In genomic region chr1:64744492-64745180, GRCh38 we compare ENCODE assay signal across 7 cellular contexts. TPM values are rescaled to one million over a fixed set of nuclear protein-coding genes. Genes with fewer than 3 reads are reported as not detected.
DNase-seq lines count a peak whose midpoint lies in the region; ATAC-seq, FAIRE-seq and TF ChIP-seq lines count a peak whose summit lies in the region.

A gene with protein sequence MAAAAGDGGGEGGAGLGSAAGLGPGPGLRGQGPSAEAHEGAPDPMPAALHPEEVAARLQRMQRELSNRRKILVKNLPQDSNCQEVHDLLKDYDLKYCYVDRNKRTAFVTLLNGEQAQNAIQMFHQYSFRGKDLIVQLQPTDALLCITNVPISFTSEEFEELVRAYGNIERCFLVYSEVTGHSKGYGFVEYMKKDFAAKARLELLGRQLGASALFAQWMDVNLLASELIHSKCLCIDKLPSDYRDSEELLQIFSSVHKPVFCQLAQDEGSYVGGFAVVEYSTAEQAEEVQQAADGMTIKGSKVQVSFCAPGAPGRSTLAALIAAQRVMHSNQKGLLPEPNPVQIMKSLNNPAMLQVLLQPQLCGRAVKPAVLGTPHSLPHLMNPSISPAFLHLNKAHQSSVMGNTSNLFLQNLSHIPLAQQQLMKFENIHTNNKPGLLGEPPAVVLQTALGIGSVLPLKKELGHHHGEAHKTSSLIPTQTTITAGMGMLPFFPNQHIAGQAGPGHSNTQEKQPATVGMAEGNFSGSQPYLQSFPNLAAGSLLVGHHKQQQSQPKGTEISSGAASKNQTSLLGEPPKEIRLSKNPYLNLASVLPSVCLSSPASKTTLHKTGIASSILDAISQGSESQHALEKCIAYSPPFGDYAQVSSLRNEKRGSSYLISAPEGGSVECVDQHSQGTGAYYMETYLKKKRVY (plus strand): TSS chr1:64745075. CDS start chr1:64745173, 98 bp downstream.

- peak within 1 kb of the TSS; percentile 54 for H3K9ac ChIP-seq in OCI-LY1 (ENCODE audit: low read length)

- peak within 1 kb of the TSS; percentile 63 for H3K4me3 ChIP-seq in OCI-LY1 (ENCODE audit: low read depth, low read length, poor library complexity, severe bottlenecking)
- peak within 1 kb of the TSS; percentile 79 to 93 (median 86) for H3K4me3 ChIP-seq in esophagus muscularis mucosa
- H3K4me3 ChIP-seq in muscle layer of duodenum (ENCODE audit: low read depth in 1 of 2, low read length in 2 of 2), result peak within 1 kb of the TSS; percentile 74 to 94

- no peak within 1 kb of the TSS for H3K27ac ChIP-seq in OCI-LY1 (ENCODE audit: low read depth, low read length, poor library complexity, severe bottlenecking)
- H3K27ac ChIP-seq in esophagus muscularis mucosa (replicated peaks in 1 of 4), result peak within 1 kb of the TSS; percentile 87 to 93 (median 88)
- peak within 1 kb of the TSS; percentile 72 for H3K27ac ChIP-seq in muscle layer of duodenum (ENCODE audit: low read length)

- TF ChIP-seq CTCF in OCI-LY1 (IDR thresholded peaks at IDR 0.05; ENCODE audit: low read length), result peak; percentile 63
- TF ChIP-seq CTCF in esophagus muscularis mucosa (IDR thresholded peaks at IDR 0.05), result peak; percentile 44 to 58 (median 45)

- no peak within 1 kb of the TSS for H2AFZ ChIP-seq in OCI-LY1 (ENCODE audit: low read length)

- no peak for FAIRE-seq in GM12892 (lab: Jason Lieb, UNC)

- H3K36me3 ChIP-seq in OCI-LY1 (ENCODE audit: insufficient read depth, low read length) (no peaks in the 10 kb centered on the region), esophagus muscularis mucosa (no peaks in the 10 kb centered on the region), muscle layer of duodenum (ENCODE audit: control insufficient read depth in 1 of 2, insufficient read depth in 2 of 2, low read length in 2 of 2) (no peaks in the 10 kb centered on the region)

- WGBS in esophagus muscularis mucosa, result under 1% methylated on average over 29 of the region's 76 CpGs

- peak; percentile 60 for ATAC-seq in HG03571 (IDR thresholded peaks at IDR 0.05; ENCODE audit: unreplicated experiment)

- H3K4me1 ChIP-seq in OCI-LY1 (ENCODE audit: insufficient read depth, low read length, severe bottlenecking), result peaks cover 20% of the 10 kb centered on the region
- H3K4me1 ChIP-seq in esophagus muscularis mucosa, result peaks cover 24 to 44% (median 42%) of the 10 kb centered on the region in 4 donors
- peaks cover 0 to 17% of the 10 kb centered on the region in 2 donors for H3K4me1 ChIP-seq in muscle layer of duodenum (ENCODE audit: control insufficient read depth in 1 of 2, insufficient read depth in 2 of 2, low read length in 2 of 2)

- intact Hi-C loops in esophagus muscularis mucosa (cut with DNase I), result loop anchor here (2.0 to 10.0 kb wide), 3 partner anchors 47 to 220 kb away; partner anchors contain the start of gene JAK1

- H3K9me2 ChIP-seq in OCI-LY1 (ENCODE audit: low read depth, low read length), result no peaks in the 10 kb centered on the region

- no peaks in the 10 kb centered on the region for H3K79me2 ChIP-seq in OCI-LY1 (ENCODE audit: insufficient read depth, low read length)

- no peaks in the 10 kb centered on the region for H4K20me1 ChIP-seq in OCI-LY1 (ENCODE audit: insufficient read depth, low read length)

- H3K27me3 ChIP-seq in OCI-LY1 (ENCODE audit: insufficient read depth, low read length), result no peaks in the 10 kb centered on the region
- H3K27me3 ChIP-seq in esophagus muscularis mucosa, result no peaks in the 10 kb centered on the region
- H3K27me3 ChIP-seq in muscle layer of duodenum (ENCODE audit: low read depth, low read length), result no peaks in the 10 kb centered on the region

- TF ChIP-seq POLR2A in GM12892 (IDR thresholded peaks at IDR 0.05; ENCODE audit: low read depth, low read length), result no peak
- no peak for TF ChIP-seq POLR2A in esophagus muscularis mucosa (IDR thresholded peaks at IDR 0.05; ENCODE audit: low read depth)

- H3K4me2 ChIP-seq in OCI-LY1 (ENCODE audit: low read length), result peak within 1 kb of the TSS; percentile 82

- peak; percentile 24 for DNase-seq in GM12892 (ENCODE audit: insufficient read length)
- peak; percentile 58 to 72 for DNase-seq in activated T-cell treated with anti-CD3 and anti-CD28 coated beads, Interleukin-2, amount 50 U/mL, for 48 hours
- DNase-seq in esophagus muscularis mucosa (ENCODE audit: extremely low spot score), result no peak
- DNase-seq in stimulated activated naive CD4-positive, alpha-beta T cell (lab: John Stamatoyannopoulos, UW), result peak; percentile 20 to 57 (median 44)

- TF ChIP-seq EP300 in esophagus muscularis mucosa (IDR thresholded peaks at IDR 0.05), result no peak

- H3K9me3 ChIP-seq in OCI-LY1 (ENCODE audit: low read length) (no peaks in the 10 kb centered on the region), esophagus muscularis mucosa (no peaks in the 10 kb centered on the region), muscle layer of duodenum (ENCODE audit: control insufficient read depth in 1 of 2, low read length in 2 of 2) (no peaks in the 10 kb centered on the region)

- no peaks in the 10 kb centered on the region for H3F3A ChIP-seq in OCI-LY1 (ENCODE audit: insufficient read depth, low read length)

RNA-seq across cellular contexts. Expression of the gene that starts here (rescaled TPM):
- polyA plus RNA-seq in GM12892 (2012; ENCODE audit: missing spikeins), result 0.08 TPM
- total RNA-seq in esophagus muscularis mucosa, result 10 to 100 TPM; 17.9 to 30.2 (median 22.4) TPM
